In the genomic region with DNA sequence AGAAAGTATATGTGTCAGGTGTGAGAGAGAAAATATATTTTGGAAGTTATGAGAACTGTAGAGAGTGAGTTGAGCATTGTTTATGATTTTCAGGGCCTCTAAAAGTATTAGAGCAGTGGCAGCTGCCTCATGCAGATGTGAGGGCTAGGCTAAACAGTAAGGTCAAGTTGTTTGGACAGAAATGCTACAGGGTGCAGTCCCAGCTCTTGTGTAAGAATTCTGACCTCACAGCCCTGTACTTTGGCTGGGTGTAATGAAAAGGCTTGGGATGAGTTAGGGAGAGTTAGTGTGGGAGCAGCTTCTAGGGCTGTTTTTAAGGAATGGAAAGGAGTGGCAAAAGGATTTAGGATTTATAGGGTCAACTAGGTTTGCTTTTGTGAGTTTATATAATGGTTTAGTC, we compare ENCODE assay signal across 29 cellular contexts.
"Had no signal": no experiment of that assay in that cellular context is flagged by ENCODE, and none has a peak within 500 bp of the region (broad histone marks: within the 10 kb centered on the region; RNA-seq: fewer than 3 reads in every experiment).

No MANE protein-coding gene starts in this region.

- H3K9me3 ChIP-seq: SJCRH30 had no signal

- H3K27ac ChIP-seq: brain microvascular endothelial cell, cardiac muscle cell, SJCRH30, SK-N-MC, WERI-Rb-1 had no signal

- ATAC-seq: activated CD8-positive, alpha-beta memory T cell treated with anti-CD3 and anti-CD28 coated beads, Interleukin-2, amount 10 ng/mL, durations not matched to agents 7 days and 5 days; activated naive CD8-positive, alpha-beta T cell treated with anti-CD3 and anti-CD28 coated beads, Interleukin-2, amount 50 U/mL, for 24 hours; K562; Panc1 had no signal

- H3K36me3 ChIP-seq: brain microvascular endothelial cell, cardiac muscle cell, SJCRH30, WERI-Rb-1 had no signal

- H3K4me3 ChIP-seq: cardiac muscle cell, K562, SJCRH30, SK-N-MC had no signal

- H3K27me3 ChIP-seq: brain microvascular endothelial cell, cardiac muscle cell, SJCRH30 had no signal

- H3K4me1 ChIP-seq: SJCRH30 had no signal

- DNase-seq: activated CD4-positive, alpha-beta memory T cell treated with anti-CD3 and anti-CD28 coated beads, Interleukin-2, amount 10 ng/mL, durations not matched to agents 7 days and 5 days; activated CD4-positive, alpha-beta T cell treated with anti-CD3 and anti-CD28 coated beads for 1 hour; activated CD4-positive, alpha-beta T cell treated with anti-CD3 and anti-CD28 coated beads for 48 hours; activated CD4-positive, CD25-positive, alpha-beta regulatory T cell; activated CD8-positive, alpha-beta memory T cell treated with anti-CD3 and anti-CD28 coated beads for 24 hours; activated CD8-positive, alpha-beta memory T cell treated with anti-CD3 and anti-CD28 coated beads, Interleukin-2, amount 10 ng/mL, durations not matched to agents 7 days and 5 days; activated CD8-positive, alpha-beta memory T cell treated with anti-CD3 and anti-CD28 coated beads, Interleukin-2, amount 50 U/mL, for 48 hours; activated effector memory CD4-positive, alpha-beta T cell treated with Interleukin-2 at 50 U/mL for 16 hours; activated naive CD4-positive, alpha-beta T cell treated with anti-CD3 and anti-CD28 coated beads, Interleukin-2, amount 10 ng/mL, durations not matched to agents 7 days and 5 days; activated naive CD8-positive, alpha-beta T cell treated with anti-CD3 and anti-CD28 coated beads, Interleukin-2, amount 50 U/mL, for 24 hours; activated T-cell treated with anti-CD3 and anti-CD28 coated beads, Interleukin-2, amount 50 U/mL, for 48 hours; amniotic stem cell; aorta; brain microvascular endothelial cell; NCI-H1105 treated with DMSO at 0.1 percent for 48 hours; NCI-H1436; NCI-H1694; NCI-H1930; NCI-H2081 treated with DMSO at 0.1 percent for 48 hours; NCI-H226; NCI-H524 treated with DMSO at 0.1 percent for 48 hours; SHP77; SJCRH30; T1000; WERI-Rb-1 had no signal
